Comparison of ENCODE assay signal across 1 cellular context in genomic region chr18:67516432-67517223, GRCh38.
TF ChIP-seq lines count a peak whose summit lies in the region.

Gene DSEL, minus strand, starts transcription at chr18:67516720. Its CDS starts 2,112 bp downstream, at chr18:67514608.

TF ChIP-seq in HepG2, 621 proteins besides CTCF, POLR2A, EP300 and RAD21 (continued from another document and continues in another):
- TF ChIP-seq SKIL (CRISPR knock-in tag; IDR thresholded peaks at IDR 0.05; ENCODE audit: borderline replicate concordance) = no peak
- TF ChIP-seq ZBTB14 (CRISPR knock-in tag; IDR thresholded peaks at IDR 0.05) = no peak
- no peak for TF ChIP-seq ZUFSP (CRISPR knock-in tag; IDR thresholded peaks at IDR 0.05; ENCODE audit: borderline replicate concordance)
- TF ChIP-seq BCL3 (CRISPR knock-in tag; IDR thresholded peaks at IDR 0.05) = no peak
- TF ChIP-seq ZNF30 (CRISPR knock-in tag; IDR thresholded peaks at IDR 0.05) = no peak
- no peak for TF ChIP-seq ZNF318 (CRISPR knock-in tag; IDR thresholded peaks at IDR 0.05)
- TF ChIP-seq POGK (CRISPR knock-in tag; conservative IDR thresholded peaks at IDR 0.05) = 0 out of 2 replicates have a peak, but pooled peaks have one; percentile 20
- no peak for TF ChIP-seq BHLHE40 (IDR thresholded peaks at IDR 0.05; ENCODE audit: low read length)
- no peak for TF ChIP-seq RBFOX2 (IDR thresholded peaks at IDR 0.05; ENCODE audit: low read depth, low read length)
- peak; percentile 24; the same call in 1 of the 2 replicates for TF ChIP-seq ZFY (CRISPR knock-in tag; IDR thresholded peaks at IDR 0.05)
- no peak for TF ChIP-seq SIX4 (CRISPR knock-in tag; IDR thresholded peaks at IDR 0.05)
- TF ChIP-seq ZFP36 (IDR thresholded peaks at IDR 0.05; ENCODE audit: borderline replicate concordance, low read depth, low read length, partially characterized antibody) = no peak
- TF ChIP-seq ZNF230 (CRISPR knock-in tag; IDR thresholded peaks at IDR 0.05) = 0 out of 2 replicates have a peak, but pooled peaks have one; percentile 1
- no peak for TF ChIP-seq ZNF576 (CRISPR knock-in tag; IDR thresholded peaks at IDR 0.05)
- no peak for TF ChIP-seq FOXA1 (IDR thresholded peaks at IDR 0.05)
- no peak for TF ChIP-seq FOXA1 (CRISPR knock-in tag; IDR thresholded peaks at IDR 0.05)
- no peak for TF ChIP-seq SRF (IDR thresholded peaks at IDR 0.05; ENCODE audit: low read depth, low read length)
- TF ChIP-seq TOE1 (CRISPR knock-in tag; IDR thresholded peaks at IDR 0.05) = no peak
- TF ChIP-seq SALL1 (CRISPR knock-in tag; IDR thresholded peaks at IDR 0.05) = peak; percentile 9; the same call in 1 of the 2 replicates
- no peak for TF ChIP-seq ZSCAN31 (CRISPR knock-in tag; IDR thresholded peaks at IDR 0.05; ENCODE audit: low read depth)
- TF ChIP-seq ZNF776 (CRISPR knock-in tag; IDR thresholded peaks at IDR 0.05) = no peak; the same call in 1 of the 2 replicates
- no peak for TF ChIP-seq PCBP2 (optimal IDR thresholded peaks at IDR 0.05; ENCODE audit: low read depth, low read length, poor library complexity, severe bottlenecking)
- TF ChIP-seq PBX2 (CRISPR knock-in tag; IDR thresholded peaks at IDR 0.05) = no peak
- TF ChIP-seq REPIN1 (CRISPR knock-in tag; IDR thresholded peaks at IDR 0.05; ENCODE audit: borderline replicate concordance, low read depth) = no peak
- TF ChIP-seq ZNF572 (CRISPR knock-in tag; IDR thresholded peaks at IDR 0.05) = no peak
- TF ChIP-seq RELA (CRISPR knock-in tag; IDR thresholded peaks at IDR 0.05) = no peak
- no peak for TF ChIP-seq ZNF800 (CRISPR knock-in tag; IDR thresholded peaks at IDR 0.05)
- no peak for TF ChIP-seq SMC3 (IDR thresholded peaks at IDR 0.05; ENCODE audit: low read length)
- no peak for TF ChIP-seq ETS1 (CRISPR knock-in tag; IDR thresholded peaks at IDR 0.05)
- TF ChIP-seq ZNF546 (CRISPR knock-in tag; conservative IDR thresholded peaks at IDR 0.05) = no peak
- no peak for TF ChIP-seq MAZ (IDR thresholded peaks at IDR 0.05; ENCODE audit: borderline replicate concordance, low read depth, low read length)
- TF ChIP-seq MAZ (CRISPR knock-in tag; IDR thresholded peaks at IDR 0.05; ENCODE audit: low read depth) = peak; percentile 72
- no peak for TF ChIP-seq GLMP (CRISPR knock-in tag; IDR thresholded peaks at IDR 0.05; ENCODE audit: borderline replicate concordance)
- no peak for TF ChIP-seq SMARCE1 (IDR thresholded peaks at IDR 0.05; ENCODE audit: borderline replicate concordance)
- TF ChIP-seq PHF20 (CRISPR knock-in tag; IDR thresholded peaks at IDR 0.05) = no peak
